Comparison of ENCODE assay signal across 24 cellular contexts in genomic region chr12:68842784-68843567, GRCh38.
"Had no signal": no experiment of that assay in that cellular context is flagged by ENCODE, and none has a peak within 500 bp of the region (broad histone marks: within the 10 kb centered on the region; RNA-seq: fewer than 3 reads in every experiment).

No MANE protein-coding gene starts in this region.

- H3K4me1 ChIP-seq: breast epithelium, foreskin keratinocyte, heart left ventricle, neural progenitor cell, parathyroid adenoma, tibial nerve had no signal

- ATAC-seq: esophagus mucosa, foreskin keratinocyte, heart left ventricle, natural killer cell, psoas muscle had no signal

- H3K4me2 ChIP-seq: neural progenitor cell had no signal

- H3K4me3 ChIP-seq: breast epithelium, heart left ventricle, neural progenitor cell, psoas muscle, tibial nerve had no signal

- H3K27ac ChIP-seq: breast epithelium, foreskin keratinocyte, heart left ventricle, neural progenitor cell, parathyroid adenoma, psoas muscle, tibial nerve had no signal

- H3K79me2 ChIP-seq: parathyroid adenoma had no signal

- H3K9me3 ChIP-seq: breast epithelium, heart left ventricle, psoas muscle, tibial nerve had no signal

- FAIRE-seq: kidney had no signal

- H3K9ac ChIP-seq: neural progenitor cell, parathyroid adenoma had no signal

- DNase-seq: activated CD4-positive, alpha-beta T cell treated with anti-CD3 and anti-CD28 coated beads for 4 hours; activated CD4-positive, alpha-beta T cell treated with anti-CD3 and anti-CD28 coated beads, Interleukin-2, amount 50 U/mL, for 48 hours; activated CD4-positive, CD25-positive, alpha-beta regulatory T cell; activated CD8-positive, alpha-beta memory T cell treated with anti-CD3 and anti-CD28 coated beads for 24 hours; activated CD8-positive, alpha-beta memory T cell treated with anti-CD3 and anti-CD28 coated beads, Interleukin-2, amount 50 U/mL, for 48 hours; activated effector memory CD4-positive, alpha-beta T cell treated with Interleukin-2 at 50 U/mL for 16 hours; activated naive CD4-positive, alpha-beta T cell treated with Interleukin-2 at 50 U/mL for 16 hours; amygdala; central memory CD4-positive, alpha-beta T cell; foreskin keratinocyte; heart left ventricle; hypothalamus; immature natural killer cell; kidney; midbrain; natural killer cell; occipital lobe; psoas muscle; stimulated activated naive CD4-positive, alpha-beta T cell treated with Interleukin-2 at 50 U/mL for 16 hours had no signal

- H3K27me3 ChIP-seq: breast epithelium, foreskin keratinocyte, heart left ventricle, neural progenitor cell, tibial nerve had no signal

- H2AFZ ChIP-seq: neural progenitor cell, parathyroid adenoma had no signal
